ENCODE assay signal across 29 cellular contexts in genomic region chr22:31138126-31138525, GRCh38. TPM values are rescaled to one million over a fixed set of nuclear protein-coding genes. Genes with fewer than 3 reads are reported as not detected.
"Had no signal": no experiment of that assay in that cellular context is flagged by ENCODE, and none has a peak within 500 bp of the region (broad histone marks: within the 10 kb centered on the region; RNA-seq: fewer than 3 reads in every experiment).

No MANE protein-coding gene starts in this region.

- H3K27ac ChIP-seq: brain microvascular endothelial cell, lower lobe of right lung, sigmoid colon, thyroid gland, upper lobe of left lung had no signal

- H3K27me3 ChIP-seq: brain microvascular endothelial cell, thyroid gland, upper lobe of left lung had no signal

- H3K36me3 ChIP-seq: brain microvascular endothelial cell, lower lobe of right lung, sigmoid colon, upper lobe of left lung had no signal

- H3K4me1 ChIP-seq: sigmoid colon had no signal

- H3K9me3 ChIP-seq: lower lobe of right lung, sigmoid colon, thyroid gland, upper lobe of left lung had no signal

- ATAC-seq: activated CD8-positive, alpha-beta T cell treated with anti-CD3 and anti-CD28 coated beads for 36 hours; activated T-cell treated with anti-CD3 and anti-CD28 coated beads, Interleukin-2, amount 50 U/mL, for 4 hours; activated T-helper 17 cell treated with anti-CD3 and anti-CD28 coated beads, Interleukin-2, amount 50 U/mL, for 72 hours; left lobe of liver; lower lobe of right lung; natural killer cell; stimulated activated memory B cell treated with anti-CD40 and anti-IgM and Interleukin-4, amounts not matched to agents 10 μg/mL and 1 μg/mL and 100 μg/mL, for 72 hours; stimulated activated naive CD8-positive, alpha-beta T cell treated with anti-CD3 and anti-CD28 coated beads, Interleukin-15, amount 100 ng/mL, for 72 hours had no signal

- H3K4me3 ChIP-seq: lower lobe of right lung, sigmoid colon, thyroid gland had no signal

- DNase-seq: activated CD4-positive, alpha-beta T cell treated with anti-CD3 and anti-CD28 coated beads for 1 hour; activated CD4-positive, alpha-beta T cell treated with anti-CD3 and anti-CD28 coated beads, Interleukin-2, amount 10 ng/mL, durations not matched to agents 7 days and 5 days; activated CD8-positive, alpha-beta T cell treated with anti-CD3 and anti-CD28 coated beads for 36 hours; activated gamma-delta T cell treated with Interleukin-2 at 50 U/mL for 16 hours; activated naive CD4-positive, alpha-beta T cell treated with anti-CD3 and anti-CD28 coated beads, Interleukin-2, amount 50 U/mL, for 16 hours; activated T-cell treated with anti-CD3 and anti-CD28 coated beads, Interleukin-2, amount 50 U/mL, for 4 hours; amniotic stem cell; brain microvascular endothelial cell; caudate nucleus; hypothalamus; kidney glomerular epithelial cell; mesenchymal stem cell; natural killer cell; retina; sigmoid colon; small intestine; stimulated activated CD4-positive, alpha-beta T cell treated with anti-CD3 and anti-CD28 coated beads, Interleukin-4, amount 100 ng/mL, for 4 hours; stimulated activated CD8-positive, alpha-beta memory T cell treated with anti-CD3 and anti-CD28 coated beads, Interleukin-4, amount 100 ng/mL, for 48 hours; stimulated activated naive CD8-positive, alpha-beta T cell treated with anti-CD3 and anti-CD28 coated beads, Interleukin-15, amount 100 ng/mL, for 72 hours; T-helper 2 cell; upper lobe of left lung had no signal

RNA-seq across cellular contexts. Expression of gene PLA2G3, which starts 2.2 kb away (rescaled TPM):
- total RNA-seq: activated CD4-positive, alpha-beta T cell treated with anti-CD3 and anti-CD28 coated beads, Interleukin-2, amount 10 ng/mL, durations not matched to agents 7 days and 5 days; activated CD8-positive, alpha-beta T cell treated with anti-CD3 and anti-CD28 coated beads for 36 hours; activated T-cell treated with anti-CD3 and anti-CD28 coated beads, Interleukin-2, amount 50 U/mL, for 4 hours; activated T-helper 17 cell treated with anti-CD3 and anti-CD28 coated beads, Interleukin-2, amount 50 U/mL, for 72 hours; astrocyte; left lobe of liver; mononuclear cell; natural killer cell; osteocyte; sigmoid colon had no signal

RNA-seq across cellular contexts. Expression of gene INPP5J, which starts 15.4 kb away (rescaled TPM):
- total RNA-seq: activated CD4-positive, alpha-beta T cell treated with anti-CD3 and anti-CD28 coated beads, Interleukin-2, amount 10 ng/mL, durations not matched to agents 7 days and 5 days; mononuclear cell; natural killer cell had no signal
